Comparison of ENCODE assay signal across 1 cellular context in genomic region chr11:57761301-57762234, GRCh38.
A peak's percentile ranks its signal among the peaks of the same experiment; 100 is the strongest.
TF ChIP-seq lines count a peak whose summit lies in the region.

Gene CTNND1 (plus strand): TSS chr11:57761802. CDS start chr11:57791479, 29,677 bp downstream.

TF ChIP-seq in HepG2, 621 proteins besides CTCF, POLR2A, EP300 and RAD21 (continued from another document and continues in another):
- peak; percentile 56; the same call in 1 of the 2 replicates for TF ChIP-seq ZGPAT (CRISPR knock-in tag; IDR thresholded peaks at IDR 0.05)
- TF ChIP-seq EEA1 (CRISPR knock-in tag; IDR thresholded peaks at IDR 0.05; ENCODE audit: borderline replicate concordance): no peak
- TF ChIP-seq PRDM4 (CRISPR knock-in tag; IDR thresholded peaks at IDR 0.05; ENCODE audit: borderline replicate concordance): no peak
- TF ChIP-seq U2AF2 (IDR thresholded peaks at IDR 0.05; ENCODE audit: low read depth, low read length): no peak
- peak; percentile 31; the same call in 1 of the 2 replicates for TF ChIP-seq FOXK1 (CRISPR knock-in tag; IDR thresholded peaks at IDR 0.05; ENCODE audit: borderline replicate concordance, low read depth)
- TF ChIP-seq ELF3 (CRISPR knock-in tag; IDR thresholded peaks at IDR 0.05): peak; percentile 68; the same call in 1 of the 2 replicates
- no peak for TF ChIP-seq ZNF577 (CRISPR knock-in tag; IDR thresholded peaks at IDR 0.05; ENCODE audit: borderline replicate concordance, low read depth)
- TF ChIP-seq HNRNPLL (IDR thresholded peaks at IDR 0.05; ENCODE audit: low read depth, low read length, poor library complexity, severe bottlenecking): no peak
- no peak for TF ChIP-seq ZBED4 (CRISPR knock-in tag; IDR thresholded peaks at IDR 0.05; ENCODE audit: borderline replicate concordance)
- TF ChIP-seq SRSF9 (IDR thresholded peaks at IDR 0.05; ENCODE audit: borderline replicate concordance, insufficient read depth, low read depth, low read length, poor library complexity, severe bottlenecking): no peak
- no peak for TF ChIP-seq SRY (CRISPR knock-in tag; IDR thresholded peaks at IDR 0.05)
- TF ChIP-seq PCBP2 (optimal IDR thresholded peaks at IDR 0.05; ENCODE audit: low read depth, low read length, poor library complexity, severe bottlenecking): no peak
- TF ChIP-seq STAT6 (CRISPR knock-in tag; IDR thresholded peaks at IDR 0.05; ENCODE audit: borderline replicate concordance): no peak
- TF ChIP-seq SP5 (CRISPR knock-in tag; IDR thresholded peaks at IDR 0.05; ENCODE audit: borderline replicate concordance, low read depth): no peak
- TF ChIP-seq TOPORS (CRISPR knock-in tag; IDR thresholded peaks at IDR 0.05): no peak
- no peak for TF ChIP-seq KLF13 (CRISPR knock-in tag; IDR thresholded peaks at IDR 0.05)
- peak; percentile 68; the same call in 1 of the 2 replicates for TF ChIP-seq ATF6 (CRISPR knock-in tag; conservative IDR thresholded peaks at IDR 0.05)
- TF ChIP-seq ZBTB44 (CRISPR knock-in tag; IDR thresholded peaks at IDR 0.05): no peak
- no peak for TF ChIP-seq ZBTB8A (CRISPR knock-in tag; IDR thresholded peaks at IDR 0.05; ENCODE audit: borderline replicate concordance, low read depth)
- TF ChIP-seq ZNF343 (CRISPR knock-in tag; IDR thresholded peaks at IDR 0.05): no peak
- no peak for TF ChIP-seq ATRX (CRISPR knock-in tag; IDR thresholded peaks at IDR 0.05; ENCODE audit: borderline replicate concordance)
- TF ChIP-seq SUZ12 (IDR thresholded peaks at IDR 0.05; ENCODE audit: low read depth, low read length): no peak
- no peak for TF ChIP-seq RELA (CRISPR knock-in tag; IDR thresholded peaks at IDR 0.05)
- no peak; the same call in 1 of the 2 replicates for TF ChIP-seq ZNF772 (CRISPR knock-in tag; IDR thresholded peaks at IDR 0.05)
- TF ChIP-seq ELF1 (CRISPR knock-in tag; IDR thresholded peaks at IDR 0.05): no peak
- no peak for TF ChIP-seq CBX1 (IDR thresholded peaks at IDR 0.05; ENCODE audit: low read depth)
- TF ChIP-seq ETV6 (CRISPR knock-in tag; conservative IDR thresholded peaks at IDR 0.05): no peak
- TF ChIP-seq ZBTB7B (CRISPR knock-in tag; IDR thresholded peaks at IDR 0.05): peak; percentile 55; the same call in 1 of the 2 replicates
- TF ChIP-seq ZNF296 (CRISPR knock-in tag; conservative IDR thresholded peaks at IDR 0.05): no peak
- no peak for TF ChIP-seq PHF5A (CRISPR knock-in tag; IDR thresholded peaks at IDR 0.05; ENCODE audit: low read depth, unreplicated experiment)
- no peak for TF ChIP-seq NR2F2 (IDR thresholded peaks at IDR 0.05; ENCODE audit: borderline replicate concordance, low read depth)
- TF ChIP-seq TEAD2 (CRISPR knock-in tag; IDR thresholded peaks at IDR 0.05): no peak
- 0 out of 2 replicates have a peak, but pooled peaks have one; percentile 43 for TF ChIP-seq ZNF574 (CRISPR knock-in tag; IDR thresholded peaks at IDR 0.05)
- no peak for TF ChIP-seq ZNF260 (CRISPR knock-in tag; IDR thresholded peaks at IDR 0.05; ENCODE audit: borderline replicate concordance, low read depth)
- no peak for TF ChIP-seq ADNP (CRISPR knock-in tag; IDR thresholded peaks at IDR 0.05)
- TF ChIP-seq ONECUT2 (CRISPR knock-in tag; IDR thresholded peaks at IDR 0.05): no peak
- no peak for TF ChIP-seq LBX2 (CRISPR knock-in tag; IDR thresholded peaks at IDR 0.05; ENCODE audit: borderline replicate concordance)
- TF ChIP-seq THAP11 (CRISPR knock-in tag; IDR thresholded peaks at IDR 0.05): peak; percentile 73
- no peak for TF ChIP-seq BATF2 (CRISPR knock-in tag; IDR thresholded peaks at IDR 0.05)
- TF ChIP-seq NPAS2 (CRISPR knock-in tag; IDR thresholded peaks at IDR 0.05; ENCODE audit: borderline replicate concordance): no peak
- TF ChIP-seq ZBTB25 (CRISPR knock-in tag; IDR thresholded peaks at IDR 0.05): peak; percentile 74
- no peak for TF ChIP-seq FOXO1 (CRISPR knock-in tag; IDR thresholded peaks at IDR 0.05)
- TF ChIP-seq ZSCAN9 (CRISPR knock-in tag; IDR thresholded peaks at IDR 0.05; ENCODE audit: borderline replicate concordance): peak; percentile 88
- no peak for TF ChIP-seq ZNF7 (CRISPR knock-in tag; IDR thresholded peaks at IDR 0.05)
